Comparison of ENCODE assay signal across 14 cellular contexts in genomic region chr1:37134599-37134998, GRCh38.
"Had no signal": no experiment of that assay in that cellular context is flagged by ENCODE, and none has a peak within 500 bp of the region (broad histone marks: within the 10 kb centered on the region; RNA-seq: fewer than 3 reads in every experiment).

No MANE protein-coding gene starts in this region.

- H3K4me1 Mint-ChIP-seq: mesothelial cell of epicardium had no signal

- DNase-seq: dermis blood vessel endothelial cell; dorsolateral prefrontal cortex; effector CD4-positive, alpha-beta T cell; effector memory CD4-positive, alpha-beta T cell; foreskin keratinocyte; heart right ventricle; left cardiac atrium; left lung; left ventricle myocardium superior; lower lobe of right lung; mesenchymal stem cell; mucosa of descending colon had no signal

- ATAC-seq: foreskin keratinocyte, gastroesophageal sphincter, heart right ventricle, left lung, left ventricle myocardium superior, lower lobe of right lung, mucosa of descending colon had no signal

- H3K4me3 Mint-ChIP-seq: mesothelial cell of epicardium had no signal

- H3K9me3 Mint-ChIP-seq: mesothelial cell of epicardium had no signal

- H3K27ac Mint-ChIP-seq: mesothelial cell of epicardium had no signal
